ENCODE assay signal across 16 cellular contexts in the genomic region with DNA sequence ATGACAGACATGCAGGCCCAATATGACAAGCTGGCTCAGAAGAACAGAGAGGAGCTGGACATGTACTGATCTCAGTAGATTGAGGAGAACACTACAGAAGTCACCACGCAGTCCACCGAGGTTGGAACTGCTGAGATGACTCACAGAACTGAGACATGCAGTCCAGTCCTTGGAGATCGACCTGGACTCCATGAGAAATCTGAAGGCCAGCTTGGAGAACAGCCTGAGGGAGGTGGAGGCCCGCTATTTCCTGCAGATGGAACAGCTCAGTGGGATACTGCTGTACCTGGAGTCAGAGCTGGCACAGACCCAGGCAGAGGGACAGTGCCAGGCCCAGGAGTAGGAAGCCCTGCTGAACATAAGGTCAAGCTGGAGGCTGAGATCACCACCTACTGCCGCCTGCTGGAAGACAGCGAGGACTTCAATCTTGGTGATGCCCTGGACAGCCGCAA. TPM values are rescaled to one million over a fixed set of nuclear protein-coding genes. Genes with fewer than 3 reads are reported as not detected.
A peak's percentile ranks its signal among the peaks of the same experiment; 100 is the strongest.
DNase-seq lines count a peak whose midpoint lies in the region; ATAC-seq and TF ChIP-seq lines count a peak whose summit lies in the region.
"Had no signal": no experiment of that assay in that cellular context is flagged by ENCODE, and none has a peak within 500 bp of the region (broad histone marks: within the 10 kb centered on the region; RNA-seq: fewer than 3 reads in every experiment).

No MANE protein-coding gene starts in this region.

- no peak overlapping the region for H4K91ac ChIP-seq in IMR-90 (ENCODE audit: insufficient read depth, low read depth, low read length)

- H4K8ac ChIP-seq in IMR-90 (ENCODE audit: low read depth in 2 of 2, low read length in 2 of 2), result no peak overlapping the region

- peaks cover 9% of the 10 kb centered on the region for H3K4me1 Mint-ChIP-seq in memory B cell
- H3K4me1 Mint-ChIP-seq: GM23338 had no signal

- no peak overlapping the region for H3K23ac ChIP-seq in IMR-90 (ENCODE audit: low read depth, low read length)

- intact Hi-C loops in IMR-90 (cut with micrococcal nuclease), result no loop called here
- intact Hi-C loops in body of pancreas (cut with DNase I), result no loop called here
- intact Hi-C loops in lower leg skin (cut with DNase I; ENCODE audit: low total_unique reads), result no loop called here

- TF ChIP-seq CTCF in IMR-90 (conservative IDR thresholded peaks at IDR 0.05; ENCODE audit: low read depth, low read length) (no peak), body of pancreas (IDR thresholded peaks at IDR 0.05) (no peak), lower leg skin (IDR thresholded peaks at IDR 0.05) (no peak)

- H2BK5ac ChIP-seq in IMR-90 (ENCODE audit: low read depth, low read length, poor library complexity, severe bottlenecking), result no peak overlapping the region

- no peak for ATAC-seq in IMR-90 (ENCODE audit: low read depth)
- no peak for ATAC-seq in body of pancreas
- ATAC-seq in memory B cell (ENCODE audit: low read depth), result no peak
- ATAC-seq in GM18861 (IDR thresholded peaks at IDR 0.05; ENCODE audit: unreplicated experiment), result no peak
- ATAC-seq: GM23338, left cardiac atrium had no signal

- no TSS peak for BruUV-seq in IMR-90 (replicated peaks; lab: Mats Ljungman, UMichigan)

- H4K20me1 ChIP-seq in IMR-90 (ENCODE audit: insufficient read depth, low read length), result no peaks in the 10 kb centered on the region

- no peak overlapping the region for H3K56ac ChIP-seq in IMR-90 (ENCODE audit: extremely low read depth, insufficient read depth, low read length)

- dilution Hi-C loops in IMR-90 (cut with HindIII; ENCODE audit: low sequenced_read_pairs, unreplicated experiment), result no loop called here

- no peak overlapping the region for H3K18ac ChIP-seq in IMR-90 (ENCODE audit: low read depth, low read length)

- H3K27me3 Mint-ChIP-seq in memory B cell, result no peaks in the 10 kb centered on the region
- H3K27me3 Mint-ChIP-seq: central memory CD8-positive, alpha-beta T cell had no signal

- DNase-seq in EH (ENCODE audit: low read depth), result peak; percentile 39
- no peak for DNase-seq in IMR-90
- DNase-seq in body of pancreas, result peak; percentile 33 to 67 (median 55)
- DNase-seq in memory B cell (ENCODE audit: low spot score in 2 of 2), result no peak
- no peak for DNase-seq in lower leg skin (ENCODE audit: low spot score in 2 of 2)
- no peak for DNase-seq in kidney tubule cell (ENCODE audit: low spot score)
- DNase-seq in SKM-1 treated with dmso at 0.1 percent for 144 hours (lab: John Stamatoyannopoulos, UW; ENCODE audit: unreplicated experiment), result no peak
- DNase-seq: activated CD8-positive, alpha-beta memory T cell treated with anti-CD3 and anti-CD28 coated beads for 24 hours; GF-D8; NCI-H146; stimulated activated CD4-positive, alpha-beta T cell treated with anti-CD3 and anti-CD28 coated beads, Interleukin-2, amount 100 ng/mL, for 48 hours had no signal

- TF ChIP-seq POLR2A in IMR-90 (IDR thresholded peaks at IDR 0.05; ENCODE audit: low read depth, low read length) (no peak), body of pancreas (IDR thresholded peaks at IDR 0.05) (no peak), lower leg skin (IDR thresholded peaks at IDR 0.05) (no peak)

- no peak overlapping the region for H2AFZ ChIP-seq in IMR-90 (replicated peaks; ENCODE audit: low read length, poor library complexity)
- H2AFZ ChIP-seq: GM23338 had no signal

- no peaks in the 10 kb centered on the region for H3K4me1 ChIP-seq in IMR-90 (ENCODE audit: control insufficient read depth, insufficient read depth, low read length)
- H3K4me1 ChIP-seq in body of pancreas, result no peaks in the 10 kb centered on the region

- H3K9me1 ChIP-seq in IMR-90 (ENCODE audit: insufficient read depth, low read length), result peaks cover 14% of the 10 kb centered on the region

- in situ Hi-C loops in IMR-90 (cut with MboI; ENCODE audit: low sequenced_read_pairs), result no loop called here

- no peak for TF ChIP-seq RAD21 in IMR-90 (IDR thresholded peaks at IDR 0.05; ENCODE audit: low read length)

- H3K36me3 ChIP-seq in IMR-90 (ENCODE audit: control insufficient read depth, insufficient read depth, low read length) (peaks cover 50% of the 10 kb centered on the region), body of pancreas (replicated peaks in 1 of 2; ENCODE audit: insufficient read depth in 1 of 2, low read depth in 2 of 2) (peaks cover 0 to 18% of the 10 kb centered on the region in 2 donors)

- H2AK5ac ChIP-seq in IMR-90 (ENCODE audit: low read depth, low read length), result peak overlapping the region; percentile 32; the same call in 1 of the 2 replicates

- no peak overlapping the region for H2BK15ac ChIP-seq in IMR-90 (ENCODE audit: low read depth, low read length)

- no peak overlapping the region for H4K5ac ChIP-seq in IMR-90 (ENCODE audit: low read depth, low read length)

- H2BK20ac ChIP-seq in IMR-90 (ENCODE audit: low read depth, low read length), result no peak overlapping the region

- no CpG with 5 or more reads among the region's 7 CpGs for WGBS in IMR-90 (ENCODE audit: extremely low coverage in 2 of 2, insufficient read length in 1 of 2), 2 experiments
- 79 to 89% methylated on average over 7 of the region's 7 CpGs for WGBS in body of pancreas, 2 donors
- 98 to 99% methylated on average over 7 of the region's 7 CpGs for WGBS in lower leg skin, 2 donors

- POLR2A ChIA-PET in IMR-90 (lab: Charles Lee; ENCODE audit: unreplicated experiment), result interaction anchor here (0.6 kb wide), 1 partner anchor 78 kb away, joined by 5 read pairs; no protein-coding TSS in a partner anchor

- H3K27me3 ChIP-seq in IMR-90 (ENCODE audit: control insufficient read depth, insufficient read depth, low read length) (no peaks in the 10 kb centered on the region), body of pancreas (no peaks in the 10 kb centered on the region)

- no peaks in the 10 kb centered on the region for H3K9me3 ChIP-seq in IMR-90 (ENCODE audit: control insufficient read depth, insufficient read depth, low read length)
- no peaks in the 10 kb centered on the region for H3K9me3 ChIP-seq in body of pancreas

- H2AK9ac ChIP-seq in IMR-90 (replicated peaks; ENCODE audit: low read depth, low read length, poor library complexity), result no peak overlapping the region

- no peaks in the 10 kb centered on the region for H3K9me3 Mint-ChIP-seq in memory B cell
- H3K9me3 Mint-ChIP-seq: central memory CD8-positive, alpha-beta T cell; GM23338 had no signal

- peaks cover 36 to 52% of the 10 kb centered on the region in 2 experiments for H3K79me1 ChIP-seq in IMR-90 (ENCODE audit: low read depth in 1 of 2, low read length in 2 of 2)

- no peak overlapping the region for H3K14ac ChIP-seq in IMR-90 (replicated peaks; ENCODE audit: low read depth, low read length)

- H3K4me3 Mint-ChIP-seq in memory B cell, result no peak overlapping the region
- H3K4me3 Mint-ChIP-seq: central memory CD8-positive, alpha-beta T cell; GM23338 had no signal

- H3K4me3 ChIP-seq in IMR-90 (ENCODE audit: insufficient read depth, low read depth, low read length), result no peak overlapping the region
- H3K4me3 ChIP-seq in body of pancreas, result no peak overlapping the region
- H3K4me3 ChIP-seq in lower leg skin (ENCODE audit: low read depth, poor library complexity, severe bottlenecking), result no peak overlapping the region
- H3K4me3 ChIP-seq: GM23338 had no signal

- peak overlapping the region; percentile 60 for H3K27ac Mint-ChIP-seq in memory B cell
- H3K27ac Mint-ChIP-seq: GM23338 had no signal

- H3K36me3 Mint-ChIP-seq in memory B cell, result peaks cover 23% of the 10 kb centered on the region

- H3K27ac ChIP-seq in IMR-90 (ENCODE audit: insufficient read depth, low read length) (no peak overlapping the region), body of pancreas (no peak overlapping the region)

- no peak overlapping the region for H3K4ac ChIP-seq in IMR-90 (ENCODE audit: low read depth, low read length)

- CTCF ChIA-PET in IMR-90 (lab: Yijun Ruan, JAX), result no interaction called here

- H3K4me2 ChIP-seq in IMR-90 (ENCODE audit: low read depth, low read length), result no peak overlapping the region
- H3K4me2 ChIP-seq: GM23338 had no signal

- H3K9ac ChIP-seq in IMR-90 (ENCODE audit: low read depth, low read length), result no peak overlapping the region

- H2BK120ac ChIP-seq in IMR-90 (ENCODE audit: low read depth, low read length), result no peak overlapping the region

TF ChIP-seq in IMR-90, 13 proteins besides CTCF, POLR2A, EP300 and RAD21 (continues in another document):
- TF ChIP-seq FOS (IDR thresholded peaks at IDR 0.05; ENCODE audit: low read depth, low read length) (no peak), RFX5 (IDR thresholded peaks at IDR 0.05; ENCODE audit: low read depth, low read length) (no peak), BHLHE40 (IDR thresholded peaks at IDR 0.05; ENCODE audit: low read depth, low read length) (no peak), MXI1 (IDR thresholded peaks at IDR 0.05; ENCODE audit: borderline replicate concordance, low read depth, low read length) (no peak)
- TF ChIP-seq, protein P1, sequence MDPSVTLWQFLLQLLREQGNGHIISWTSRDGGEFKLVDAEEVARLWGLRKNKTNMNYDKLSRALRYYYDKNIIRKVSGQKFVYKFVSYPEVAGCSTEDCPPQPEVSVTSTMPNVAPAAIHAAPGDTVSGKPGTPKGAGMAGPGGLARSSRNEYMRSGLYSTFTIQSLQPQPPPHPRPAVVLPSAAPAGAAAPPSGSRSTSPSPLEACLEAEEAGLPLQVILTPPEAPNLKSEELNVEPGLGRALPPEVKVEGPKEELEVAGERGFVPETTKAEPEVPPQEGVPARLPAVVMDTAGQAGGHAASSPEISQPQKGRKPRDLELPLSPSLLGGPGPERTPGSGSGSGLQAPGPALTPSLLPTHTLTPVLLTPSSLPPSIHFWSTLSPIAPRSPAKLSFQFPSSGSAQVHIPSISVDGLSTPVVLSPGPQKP (IDR thresholded peaks at IDR 0.05; ENCODE audit: borderline replicate concordance, low read depth, low read length), result no peak

RNA-seq across cellular contexts. Expression of gene RNF114, which starts 21.3 kb away (rescaled TPM):
- total RNA-seq in IMR-90 (2012; rRNA removed), result 44.6 and 49.7 TPM in 2 replicates
- polyA plus RNA-seq in IMR-90 (2012; rRNA removed), result 55.0 and 62.3 TPM in 2 replicates
- polyA plus RNA-seq in IMR-90 (2012; cell fraction: cytosol; rRNA removed), result 122 and 166 TPM in 2 replicates
- polyA plus RNA-seq in IMR-90 (2012; cell fraction: nucleus; rRNA removed; ENCODE audit: low replicate concordance), result 88.0 and 111 TPM in 2 replicates
- total RNA-seq in body of pancreas, result 100 to 1,000 TPM in 1 of 2 donors, 10 to 100 TPM in 1; 82.0 to 181 TPM
- 100 to 1,000 TPM in 2 of 4 donors, 10 to 100 TPM in 2; 48.7 to 166 (median 103) TPM for total RNA-seq in lower leg skin

RNA-seq across cellular contexts. Expression of gene SNAI1, which starts 25.3 kb away (rescaled TPM):
- total RNA-seq in IMR-90 (2012; rRNA removed) (0.54 and 0.83 TPM in 2 replicates), body of pancreas (1 to 10 TPM in 1 of 2 donors, under 1 TPM in 1; 0.78 to 3.3 TPM), lower leg skin (1 to 10 TPM in 3 of 4 donors, under 1 TPM in 1; 0.65 to 3.7 (median 1.3) TPM)
- 13.7 and 14.9 TPM in 2 replicates for polyA plus RNA-seq in IMR-90 (2012; rRNA removed)
- polyA plus RNA-seq in IMR-90 (2012; cell fraction: cytosol; rRNA removed), result 10.8 and 34.1 TPM in 2 replicates
- 54.0 and 64.7 TPM in 2 replicates for polyA plus RNA-seq in IMR-90 (2012; cell fraction: nucleus; rRNA removed; ENCODE audit: low replicate concordance)
- total RNA-seq: occipital lobe had no signal

RNA-seq across cellular contexts. Expression of gene SPATA2, which starts 42.2 kb away (rescaled TPM):
- 1.3 and 1.4 TPM in 2 replicates for total RNA-seq in IMR-90 (2012; rRNA removed)
- polyA plus RNA-seq in IMR-90 (2012; rRNA removed), result 4.4 and 4.5 TPM in 2 replicates
- polyA plus RNA-seq in IMR-90 (2012; cell fraction: cytosol; rRNA removed), result 3.5 and 5.8 TPM in 2 replicates
- 5.9 and 9.4 TPM in 2 replicates for polyA plus RNA-seq in IMR-90 (2012; cell fraction: nucleus; rRNA removed; ENCODE audit: low replicate concordance)
- 1 to 10 TPM; 3.9 to 7.3 TPM for total RNA-seq in body of pancreas
- 1 to 10 TPM; 5.3 to 8.2 (median 6.2) TPM for total RNA-seq in lower leg skin

Comparison
In these comparisons a context has a peak if more than half of its experiments do, and no peak if none do; other contexts are left out.
1. DNase-seq: peak in EH (single experiment) and body of pancreas (4 of 4); none in IMR-90 (single experiment), memory B cell (0 of 2), lower leg skin (0 of 2), kidney tubule cell (single experiment) and SKM-1 treated with dmso at 0.1 percent for 144 hours (single experiment).